Comparison of ENCODE assay signal across 27 cellular contexts in the genomic region with DNA sequence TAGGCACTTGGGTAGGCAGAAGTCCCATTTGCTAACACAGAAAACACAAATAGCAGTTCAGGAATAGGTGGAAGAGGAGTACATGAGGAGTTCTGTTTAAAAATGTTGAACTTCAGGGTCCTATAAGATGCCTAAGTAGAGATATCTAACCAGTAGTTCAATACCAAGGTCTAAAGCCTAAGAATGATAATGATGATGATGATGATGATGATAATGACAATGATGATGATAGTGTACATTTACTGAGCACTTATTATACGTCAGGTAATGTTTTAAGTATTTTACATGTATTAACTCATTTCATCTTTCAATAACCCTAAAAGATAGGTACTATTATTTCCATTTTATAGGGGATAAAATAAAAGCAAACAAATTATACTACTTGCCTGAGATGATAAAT.
"Had no signal": no experiment of that assay in that cellular context is flagged by ENCODE, and none has a peak within 500 bp of the region (broad histone marks: within the 10 kb centered on the region; RNA-seq: fewer than 3 reads in every experiment).

No MANE protein-coding gene starts in this region.

- H3K27ac Mint-ChIP-seq: dendritic cell treated with granulocyte-macrophage colony-stimulating factor and Interleukin-4, amounts not matched to agents 40 ng/mL and 50 ng/mL, for 4 days; effector memory CD8-positive, alpha-beta T cell; endodermal cell; mesothelial cell of epicardium had no signal

- H3K4me3 Mint-ChIP-seq: dendritic cell treated with granulocyte-macrophage colony-stimulating factor and Interleukin-4, amounts not matched to agents 40 ng/mL and 50 ng/mL, for 4 days; effector memory CD8-positive, alpha-beta T cell; endodermal cell; mesothelial cell of epicardium had no signal

- H3K4me3 ChIP-seq: coronary artery, esophagus squamous epithelium, gastrocnemius medialis, heart right ventricle, left lung, lower lobe of right lung, mucosa of descending colon had no signal

- H3K4me1 Mint-ChIP-seq: endodermal cell, mesothelial cell of epicardium had no signal

- H3K27me3 ChIP-seq: esophagus squamous epithelium, gastrocnemius medialis, heart right ventricle, left lung had no signal

- ATAC-seq: effector memory CD8-positive, alpha-beta T cell; esophagus mucosa; gastrocnemius medialis; heart right ventricle; left cardiac atrium; left lung; left ventricle myocardium superior; lower lobe of right lung; mucosa of descending colon had no signal

- H3K9me3 ChIP-seq: esophagus squamous epithelium, gastrocnemius medialis, lower lobe of right lung, mucosa of descending colon had no signal

- H3K27ac ChIP-seq: coronary artery, epithelial cell of prostate, esophagus squamous epithelium, gastrocnemius medialis, heart right ventricle, left lung, lower lobe of right lung had no signal

- DNase-seq: effector CD8-positive, alpha-beta T cell; effector memory CD8-positive, alpha-beta T cell; endodermal cell; erythroblast; esophagus squamous epithelium; foreskin fibroblast; foreskin melanocyte; gastrocnemius medialis; glutamatergic neuron; head of caudate nucleus; heart right ventricle; hippocampal formation; left cardiac atrium; left lung; left ventricle myocardium superior; lower lobe of right lung; mesenchymal stem cell; mucosa of descending colon had no signal

- H3K4me1 ChIP-seq: esophagus squamous epithelium, gastrocnemius medialis, heart right ventricle, left lung, lower lobe of right lung had no signal

- H3K27me3 Mint-ChIP-seq: dendritic cell treated with granulocyte-macrophage colony-stimulating factor and Interleukin-4, amounts not matched to agents 40 ng/mL and 50 ng/mL, for 4 days; effector memory CD8-positive, alpha-beta T cell had no signal

- FAIRE-seq: colon, endometrium, islet of Langerhans, keratinocyte had no signal
